Comparison of ENCODE assay signal across 19 cellular contexts in genomic region chr12:115017346-115017745, GRCh38.
DNase-seq lines count a peak whose midpoint lies in the region; ATAC-seq and TF ChIP-seq lines count a peak whose summit lies in the region.
"Had no signal": no experiment of that assay in that cellular context is flagged by ENCODE, and none has a peak within 500 bp of the region (broad histone marks: within the 10 kb centered on the region; RNA-seq: fewer than 3 reads in every experiment).

No MANE protein-coding gene starts in this region.

- H3K27me3 ChIP-seq in GM23338 (ENCODE audit: insufficient read depth) (no peaks in the 10 kb centered on the region), adipocyte (replicated peaks; ENCODE audit: control insufficient read depth, insufficient read depth, low read length) (no peaks in the 10 kb centered on the region), A673 (replicated peaks; ENCODE audit: insufficient read depth, low read depth, low read length, poor library complexity) (no peaks in the 10 kb centered on the region), mammary epithelial cell (ENCODE audit: insufficient read depth, low read length) (no peaks in the 10 kb centered on the region)
- H3K27me3 ChIP-seq: BLaER1 had no signal

- ATAC-seq in GM23338 = peak; percentile 36; the same call in 1 of the 3 replicates
- ATAC-seq: A549, GM12878, HCT116, HepG2 had no signal

- H3F3A ChIP-seq in GM23338 (replicated peaks; ENCODE audit: low read depth) = no peaks in the 10 kb centered on the region

- in situ Hi-C loops in mammary epithelial cell (cut with MboI; ENCODE audit: low sequenced_read_pairs in 2 of 2) = no loop called here

- H3K9me3 Mint-ChIP-seq in GM23338 = no peaks in the 10 kb centered on the region; the same call in 1 of the 3 replicates

- peaks cover 6% of the 10 kb centered on the region for H3K27me3 Mint-ChIP-seq in GM23338 (ENCODE audit: insufficient read depth, low read depth, poor library complexity)
- H3K27me3 Mint-ChIP-seq: CD4-positive, alpha-beta memory T cell had no signal

- intact Hi-C loops in A673 (cut with micrococcal nuclease; ENCODE audit: unreplicated experiment) = no loop called here
- intact Hi-C loops in mammary epithelial cell (cut with micrococcal nuclease) = no loop called here

- CTCF ChIA-PET in A673 (lab: Charles Lee) = no interaction called here
- CTCF ChIA-PET in mammary epithelial cell (lab: Charles Lee; ENCODE audit: low non-redundant PET) = no interaction called here

- H3K36me3 ChIP-seq in GM23338 (ENCODE audit: insufficient read depth) = no peaks in the 10 kb centered on the region
- H3K36me3 ChIP-seq in adipocyte (ENCODE audit: control insufficient read depth, insufficient read depth, low read length, severe bottlenecking) = no peaks in the 10 kb centered on the region
- H3K36me3 ChIP-seq in A673 (ENCODE audit: insufficient read depth, low read length, poor library complexity, severe bottlenecking) = no peaks in the 10 kb centered on the region
- no peaks in the 10 kb centered on the region for H3K36me3 ChIP-seq in mammary epithelial cell (ENCODE audit: insufficient read depth, low read length)
- H3K36me3 ChIP-seq: BLaER1 had no signal

- BruUV-seq in A673 (replicated peaks; lab: Mats Ljungman, UMichigan) (no TSS peak), mammary epithelial cell (replicated peaks; lab: Mats Ljungman, UMichigan) (no TSS peak)

- H3K9ac ChIP-seq in adipocyte (ENCODE audit: low read length) = no peak overlapping the region
- H3K9ac ChIP-seq in mammary epithelial cell (ENCODE audit: insufficient read depth, low read length) = no peak overlapping the region
- H3K9ac ChIP-seq: BLaER1 had no signal

- no peak for TF ChIP-seq CTCF in GM23338 (conservative IDR thresholded peaks at IDR 0.05; ENCODE audit: low read depth in 2 of 2)
- TF ChIP-seq CTCF in A673 (conservative IDR thresholded peaks at IDR 0.05; ENCODE audit: low read depth, low read length) = no peak
- no peak for TF ChIP-seq CTCF in mammary epithelial cell (conservative IDR thresholded peaks at IDR 0.05 in 1 of 2, IDR thresholded peaks at IDR 0.05 in 1 of 2; ENCODE audit: extremely low read depth in 1 of 2, insufficient read depth in 1 of 2, low read depth in 1 of 2, low read length in 2 of 2)

- H3K4me2 ChIP-seq in GM23338 (peak overlapping the region; percentile 38; the same call in 1 of the 2 replicates), mammary epithelial cell (ENCODE audit: insufficient read depth, low read depth, low read length) (no peak overlapping the region)
- H3K4me2 ChIP-seq: A549, BLaER1 had no signal

- H4K20me1 ChIP-seq in GM23338 (replicated peaks; ENCODE audit: insufficient read depth) = no peaks in the 10 kb centered on the region
- no peaks in the 10 kb centered on the region for H4K20me1 ChIP-seq in mammary epithelial cell (ENCODE audit: insufficient read depth, low read length)
- H4K20me1 ChIP-seq: BLaER1 had no signal

- H3K36me3 Mint-ChIP-seq in GM23338 (ENCODE audit: low read depth) = no peaks in the 10 kb centered on the region; the same call in 2 of the 3 replicates
- H3K36me3 Mint-ChIP-seq: CD14-positive monocyte; CD4-positive, alpha-beta memory T cell had no signal

- H3K4me1 Mint-ChIP-seq in GM23338 = peaks cover 31% of the 10 kb centered on the region
- H3K4me1 Mint-ChIP-seq: CD14-positive monocyte; CD4-positive, alpha-beta memory T cell had no signal

- H3K4me3 ChIP-seq in GM23338 = no peak overlapping the region
- no peak overlapping the region for H3K4me3 ChIP-seq in adipocyte (ENCODE audit: low read length)
- H3K4me3 ChIP-seq in A673 (ENCODE audit: low read depth, low read length, poor library complexity, severe bottlenecking) = no peak overlapping the region
- H3K4me3 ChIP-seq in mammary epithelial cell (replicated peaks in 1 of 3; ENCODE audit: insufficient read depth in 1 of 3, low read depth in 2 of 3, low read length in 3 of 3) = no peak overlapping the region
- H3K4me3 ChIP-seq: A549, BLaER1, GM12878 had no signal

- H3K27ac ChIP-seq in GM23338 (ENCODE audit: low read depth) = no peak overlapping the region
- no peak overlapping the region for H3K27ac ChIP-seq in A673 (ENCODE audit: low read depth, low read length, poor library complexity, severe bottlenecking)
- no peak overlapping the region for H3K27ac ChIP-seq in mammary epithelial cell (ENCODE audit: insufficient read depth, low read depth, low read length)
- H3K27ac ChIP-seq: 22Rv1, A549, BLaER1 had no signal

- no peak overlapping the region for H3K4me3 Mint-ChIP-seq in GM23338
- H3K4me3 Mint-ChIP-seq: CD14-positive monocyte; CD4-positive, alpha-beta memory T cell; HFFc6 had no signal

- dilution Hi-C loops in mammary epithelial cell (cut with HindIII; ENCODE audit: low sequenced_read_pairs) = loop anchor here (5.0 kb wide), 1 partner anchor 45 kb away; no protein-coding TSS in a partner anchor

- H3K9me3 ChIP-seq in adipocyte (ENCODE audit: control insufficient read depth, low read length) (peaks cover 17% of the 10 kb centered on the region), A673 (ENCODE audit: low read depth, low read length, poor library complexity, severe bottlenecking) (peaks cover 13% of the 10 kb centered on the region), mammary epithelial cell (replicated peaks; ENCODE audit: insufficient read depth, low read length) (peaks cover 3% of the 10 kb centered on the region)

- POLR2A ChIA-PET in A673 (lab: Charles Lee; ENCODE audit: low non-redundant PET) = no interaction called here

- peaks cover 18% of the 10 kb centered on the region for H3K9me2 ChIP-seq in GM23338 (ENCODE audit: insufficient read depth)

- DNase-seq in GM23338 (ENCODE audit: low spot score) (peak; percentile 26), adipocyte (ENCODE audit: low read depth) (peak; percentile 53), fibroblast of peridontal ligament (ENCODE audit: extremely low read depth) (peak; percentile 35), iPS-NIHi7 (ENCODE audit: extremely low spot score) (peak; percentile 28), occipital lobe (lab: John Stamatoyannopoulos, UW) (no peak), A673 (ENCODE audit: low spot score) (no peak), mammary epithelial cell (no peak)
- DNase-seq: Calu3; CD4-positive, alpha-beta memory T cell; DND-41; EL; HFFc6 had no signal

- 67% methylated on average over 2 of the region's 2 CpGs for WGBS in mammary epithelial cell (ENCODE audit: low coverage, missing lambda C conversion rate)

- H3K79me2 ChIP-seq in GM23338 (replicated peaks; ENCODE audit: insufficient read depth) (no peaks in the 10 kb centered on the region), mammary epithelial cell (ENCODE audit: insufficient read depth, low read length) (no peaks in the 10 kb centered on the region)

- H3K4me1 ChIP-seq in GM23338 (ENCODE audit: insufficient read depth) = 0 out of 2 replicates have a peak, but pooled peaks cover 10% of the 10 kb centered on the region
- no peaks in the 10 kb centered on the region for H3K4me1 ChIP-seq in adipocyte (ENCODE audit: control insufficient read depth, insufficient read depth, low read length)
- no peaks in the 10 kb centered on the region for H3K4me1 ChIP-seq in A673 (ENCODE audit: insufficient read depth, low read length, poor library complexity, severe bottlenecking)
- H3K4me1 ChIP-seq in mammary epithelial cell (ENCODE audit: insufficient read depth, low read length) = no peaks in the 10 kb centered on the region
- H3K4me1 ChIP-seq: A549, BLaER1 had no signal

- H2AFZ ChIP-seq in GM23338 (no peak overlapping the region), mammary epithelial cell (ENCODE audit: low read depth, low read length) (no peak overlapping the region)

- H3K27ac Mint-ChIP-seq in GM23338 = no peak overlapping the region
- H3K27ac Mint-ChIP-seq: CD14-positive monocyte; CD4-positive, alpha-beta memory T cell; HFFc6 had no signal

TF ChIP-seq in GM23338, 12 proteins besides CTCF, POLR2A, EP300 and RAD21 (continues in another document):
- no peak for TF ChIP-seq NANOG (IDR thresholded peaks at IDR 0.05; ENCODE audit: borderline replicate concordance)

Comparison
In these comparisons a context has a peak if more than half of its experiments do, and no peak if none do; other contexts are left out.
1. DNase-seq: peak in GM23338 (single experiment), adipocyte (single experiment), fibroblast of peridontal ligament (single experiment) and iPS-NIHi7 (single experiment); none in occipital lobe (single experiment), A673 (single experiment) and mammary epithelial cell (single experiment).